8 cellular contexts compared by ENCODE assay signal in the genomic region with DNA sequence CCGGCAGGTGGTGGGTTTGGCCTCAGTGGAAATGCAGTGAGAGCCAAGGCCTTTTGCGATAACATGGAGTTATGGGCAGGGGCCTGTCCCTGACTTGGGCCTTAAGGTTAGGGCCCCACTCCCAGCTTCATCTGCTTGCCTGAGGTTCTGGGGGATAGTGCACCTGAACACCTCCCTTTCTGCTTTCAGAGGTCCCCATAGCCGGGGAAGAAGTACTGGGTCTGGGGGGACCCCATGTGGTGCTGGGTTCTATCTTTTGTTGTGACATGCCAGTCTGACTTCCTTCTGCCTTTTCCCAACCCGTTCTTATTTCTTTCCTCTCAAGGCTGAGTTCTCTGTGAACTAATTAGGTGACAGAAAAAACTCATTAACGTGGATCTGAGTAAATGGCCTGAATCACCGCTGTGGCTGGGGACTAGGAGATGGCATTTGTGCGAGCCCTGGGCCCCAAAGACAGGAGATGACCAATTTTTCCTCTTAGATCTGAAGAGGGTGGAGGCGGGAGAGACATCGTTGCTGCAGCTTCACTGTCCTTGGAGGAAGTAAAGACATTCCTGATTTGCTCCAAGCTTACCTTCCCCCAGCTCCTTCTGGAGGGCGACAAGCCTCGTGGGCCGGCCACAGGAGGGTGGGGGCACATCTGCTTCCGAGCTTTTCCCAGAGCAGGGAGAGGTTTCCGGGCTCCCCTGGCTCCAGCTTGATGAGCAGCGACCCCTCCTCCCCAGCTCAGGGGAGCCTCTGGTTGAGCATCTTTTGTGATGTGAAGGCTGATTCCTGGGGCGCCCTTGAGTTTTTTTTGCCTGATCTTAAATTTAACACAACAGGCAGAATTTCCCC. TPM values are rescaled to one million over a fixed set of nuclear protein-coding genes. Genes with fewer than 3 reads are reported as not detected.
DNase-seq lines count a peak whose midpoint lies in the region; ATAC-seq, FAIRE-seq and TF ChIP-seq lines count a peak whose summit lies in the region.

No MANE protein-coding gene starts in this region.

- H3K27ac ChIP-seq in suprapubic skin: peak overlapping the region; percentile 88

- H3K4me3 Mint-ChIP-seq in activated naive CD4-positive, alpha-beta T cell treated with anti-CD3 and anti-CD28 coated beads for 36 hours: peak overlapping the region; percentile 84
- H3K4me3 Mint-ChIP-seq in activated naive CD8-positive, alpha-beta T cell treated with anti-CD3 and anti-CD28 coated beads for 36 hours: peak overlapping the region; percentile 84

- H3K4me1 Mint-ChIP-seq in activated naive CD4-positive, alpha-beta T cell treated with anti-CD3 and anti-CD28 coated beads for 36 hours (ENCODE audit: low read depth): peaks cover 20% of the 10 kb centered on the region
- H3K4me1 Mint-ChIP-seq in activated naive CD8-positive, alpha-beta T cell treated with anti-CD3 and anti-CD28 coated beads for 36 hours: peaks cover 26% of the 10 kb centered on the region

- ATAC-seq in HG03469 (IDR thresholded peaks at IDR 0.05; ENCODE audit: unreplicated experiment): no peak

- peaks cover 66% of the 10 kb centered on the region for H3K4me1 ChIP-seq in suprapubic skin

- H3K27me3 Mint-ChIP-seq in activated naive CD4-positive, alpha-beta T cell treated with anti-CD3 and anti-CD28 coated beads for 36 hours (ENCODE audit: low read depth): peaks cover 9% of the 10 kb centered on the region
- H3K27me3 Mint-ChIP-seq in activated naive CD8-positive, alpha-beta T cell treated with anti-CD3 and anti-CD28 coated beads for 36 hours: peaks cover 24% of the 10 kb centered on the region

- H3K27me3 ChIP-seq in suprapubic skin: no peaks in the 10 kb centered on the region

- H3K36me3 Mint-ChIP-seq in activated naive CD4-positive, alpha-beta T cell treated with anti-CD3 and anti-CD28 coated beads for 36 hours (ENCODE audit: low read depth): peaks cover 2% of the 10 kb centered on the region
- H3K36me3 Mint-ChIP-seq in activated naive CD8-positive, alpha-beta T cell treated with anti-CD3 and anti-CD28 coated beads for 36 hours: no peaks in the 10 kb centered on the region

- 20% methylated on average over 16 of the region's 16 CpGs for WGBS in suprapubic skin

- no peaks in the 10 kb centered on the region for H3K9me3 ChIP-seq in suprapubic skin

- no peak for FAIRE-seq in GM19239 (lab: Jason Lieb, UNC)

- no peak for DNase-seq in activated naive CD4-positive, alpha-beta T cell treated with anti-CD3 and anti-CD28 coated beads for 36 hours
- no peak for DNase-seq in activated naive CD4-positive, alpha-beta T cell treated with Interleukin-2 at 50 U/mL for 16 hours
- DNase-seq in activated naive CD8-positive, alpha-beta T cell treated with anti-CD3 and anti-CD28 coated beads for 36 hours: no peak
- DNase-seq in iris pigment epithelial cell (ENCODE audit: low read depth) (peak; percentile 32), suprapubic skin (ENCODE audit: low spot score in 2 of 2) (no peak), G401 (ENCODE audit: low spot score) (no peak), GM19239 (ENCODE audit: insufficient read length, low spot score) (no peak)

- H3K27ac Mint-ChIP-seq in activated naive CD4-positive, alpha-beta T cell treated with anti-CD3 and anti-CD28 coated beads for 36 hours: no peak overlapping the region
- no peak overlapping the region for H3K27ac Mint-ChIP-seq in activated naive CD8-positive, alpha-beta T cell treated with anti-CD3 and anti-CD28 coated beads for 36 hours

- in situ Hi-C loops in G401 (cut with HindIII; ENCODE audit: low sequenced_read_pairs): no loop called here

- peak overlapping the region; percentile 62 for H3K4me3 ChIP-seq in suprapubic skin

- no peak for TF ChIP-seq EP300 in suprapubic skin (IDR thresholded peaks at IDR 0.05)

- no peaks in the 10 kb centered on the region for H3K9me3 Mint-ChIP-seq in activated naive CD4-positive, alpha-beta T cell treated with anti-CD3 and anti-CD28 coated beads for 36 hours
- no peaks in the 10 kb centered on the region for H3K9me3 Mint-ChIP-seq in activated naive CD8-positive, alpha-beta T cell treated with anti-CD3 and anti-CD28 coated beads for 36 hours

- CTCF ChIA-PET in activated naive CD4-positive, alpha-beta T cell treated with anti-CD3 and anti-CD28 coated beads for 36 hours (lab: Charles Lee): interaction anchor here (0.7 to 4.8 kb wide), 5 partner anchors 23 to 78 kb away, joined by 3 to 49 read pairs (median 4); partner anchors contain the start of gene ABCB8

- intact Hi-C loops in activated naive CD4-positive, alpha-beta T cell treated with anti-CD3 and anti-CD28 coated beads for 36 hours (cut with micrococcal nuclease): loop anchor here (10.0 kb wide), 2 partner anchors 713 to 1213 kb away; partner anchors contain the start of genes ATP6V0E2 and ZNF775

- no peak for TF ChIP-seq CTCF in suprapubic skin (IDR thresholded peaks at IDR 0.05)

- H3K36me3 ChIP-seq in suprapubic skin: no peaks in the 10 kb centered on the region

- TF ChIP-seq POLR2A in suprapubic skin (IDR thresholded peaks at IDR 0.05): no peak

RNA-seq across cellular contexts. Expression of gene AGAP3, which starts 2.0 kb away (rescaled TPM):
- 10 to 100 TPM; 16.7 to 17.7 TPM for total RNA-seq in activated naive CD4-positive, alpha-beta T cell treated with anti-CD3 and anti-CD28 coated beads for 36 hours
- 10 to 100 TPM; 24.8 to 25.3 TPM for total RNA-seq in activated naive CD8-positive, alpha-beta T cell treated with anti-CD3 and anti-CD28 coated beads for 36 hours
- 100 to 1,000 TPM; 126 to 162 (median 134) TPM for total RNA-seq in suprapubic skin
- 49.4 and 51.9 TPM in 2 replicates for total RNA-seq in G401 (2014; rRNA removed; shearing (Covaris generic))

RNA-seq across cellular contexts. Expression of gene TMUB1, which starts 4.9 kb away (rescaled TPM):
- total RNA-seq in activated naive CD4-positive, alpha-beta T cell treated with anti-CD3 and anti-CD28 coated beads for 36 hours: 10 to 100 TPM; 30.2 to 35.0 TPM
- total RNA-seq in activated naive CD8-positive, alpha-beta T cell treated with anti-CD3 and anti-CD28 coated beads for 36 hours: 10 to 100 TPM; 59.2 to 59.3 TPM
- total RNA-seq in suprapubic skin: 10 to 100 TPM; 32.5 to 50.3 (median 45.7) TPM
- 94.3 and 112 TPM in 2 replicates for total RNA-seq in G401 (2014; rRNA removed; shearing (Covaris generic))

RNA-seq across cellular contexts. Expression of gene FASTK, which starts 7.6 kb away (rescaled TPM):
- total RNA-seq in activated naive CD4-positive, alpha-beta T cell treated with anti-CD3 and anti-CD28 coated beads for 36 hours: 10 to 100 TPM; 43.6 to 45.7 TPM
- 10 to 100 TPM; 65.9 to 68.7 TPM for total RNA-seq in activated naive CD8-positive, alpha-beta T cell treated with anti-CD3 and anti-CD28 coated beads for 36 hours
- 100 to 1,000 TPM in 2 of 4 donors, 10 to 100 TPM in 2; 76.8 to 102 (median 90.9) TPM for total RNA-seq in suprapubic skin
- total RNA-seq in G401 (2014; rRNA removed; shearing (Covaris generic)): 57.2 and 62.9 TPM in 2 replicates

RNA-seq across cellular contexts. Expression of gene SLC4A2, which starts 28.8 kb away (rescaled TPM):
- total RNA-seq in activated naive CD4-positive, alpha-beta T cell treated with anti-CD3 and anti-CD28 coated beads for 36 hours: 10 to 100 TPM; 25.6 to 29.7 TPM
- total RNA-seq in activated naive CD8-positive, alpha-beta T cell treated with anti-CD3 and anti-CD28 coated beads for 36 hours: 10 to 100 TPM; 66.5 to 69.1 TPM
- total RNA-seq in suprapubic skin: 10 to 100 TPM; 31.9 to 78.7 (median 59.7) TPM
- total RNA-seq in G401 (2014; rRNA removed; shearing (Covaris generic)): 363 and 382 TPM in 2 replicates

RNA-seq across cellular contexts. Expression of gene CDK5, which starts 30.5 kb away (rescaled TPM):
- total RNA-seq in activated naive CD4-positive, alpha-beta T cell treated with anti-CD3 and anti-CD28 coated beads for 36 hours: 10 to 100 TPM in 1 of 2 experiments, 1 to 10 TPM in 1; 10.0 to 10.1 TPM
- total RNA-seq in activated naive CD8-positive, alpha-beta T cell treated with anti-CD3 and anti-CD28 coated beads for 36 hours: 10 to 100 TPM; 13.3 to 16.0 TPM
- 10 to 100 TPM in 3 of 4 donors, 1 to 10 TPM in 1; 7.7 to 14.7 (median 13.4) TPM for total RNA-seq in suprapubic skin
- total RNA-seq in G401 (2014; rRNA removed; shearing (Covaris generic)): 18.5 and 25.3 TPM in 2 replicates
